In the genomic region with DNA sequence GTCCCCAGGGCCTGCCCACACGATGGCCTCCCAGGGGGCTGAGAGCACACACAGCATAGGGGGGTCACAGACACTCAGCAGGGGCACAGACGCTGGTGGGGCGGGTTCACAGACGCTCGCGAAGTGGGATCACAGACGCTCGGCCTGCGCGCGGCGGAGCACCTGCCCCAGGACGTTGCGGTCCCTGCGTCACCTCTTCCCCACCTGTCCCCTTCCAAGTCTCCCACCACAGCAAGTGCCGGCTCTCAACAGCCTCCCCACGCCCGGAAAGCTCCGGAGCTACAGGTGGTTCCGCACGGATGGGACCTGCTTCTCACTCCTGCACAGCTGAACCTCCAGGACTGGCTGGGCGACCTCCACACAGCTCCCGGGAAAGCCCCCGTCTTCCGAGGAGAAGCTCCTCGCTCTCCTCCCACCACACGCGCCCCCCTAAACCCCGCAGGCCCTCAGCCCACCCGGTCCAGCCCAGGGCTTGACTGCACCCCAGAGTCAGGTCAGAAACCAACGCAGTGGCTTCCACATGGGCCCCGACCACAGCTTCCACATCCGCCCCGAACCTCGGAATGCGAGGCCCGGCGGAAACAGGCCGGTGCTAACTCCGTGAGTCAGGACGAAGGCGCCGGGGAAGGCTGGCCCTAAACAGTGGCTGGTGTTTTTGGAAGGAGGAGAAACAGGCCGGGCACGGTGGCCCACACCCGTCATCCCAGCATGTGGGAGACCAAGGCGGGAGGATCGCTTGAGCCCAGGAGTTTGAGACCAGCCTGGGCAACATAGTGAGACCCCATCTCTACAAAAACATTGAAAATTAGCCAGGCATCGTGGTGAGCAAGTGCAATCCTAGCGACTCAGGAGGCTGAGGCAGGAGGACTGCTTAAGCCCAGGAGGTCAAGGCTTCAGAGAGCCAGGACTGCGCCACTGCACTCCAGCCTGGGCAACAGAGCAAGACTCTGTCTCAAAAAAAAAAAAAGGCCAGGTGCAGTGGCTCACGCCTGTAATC, we compare ENCODE assay signal across 21 cellular contexts.
"Had no signal": no experiment of that assay in that cellular context is flagged by ENCODE, and none has a peak within 500 bp of the region (broad histone marks: within the 10 kb centered on the region; RNA-seq: fewer than 3 reads in every experiment).

No MANE protein-coding gene starts in this region.

- ATAC-seq: activated CD4-positive, CD25-positive, alpha-beta regulatory T cell treated with anti-CD3 and anti-CD28 coated beads, Interleukin-2, amount 50 U/mL, for 24 hours; left lung had no signal

- H3K27me3 ChIP-seq: cardiac muscle cell, left lung had no signal

- H3K27ac ChIP-seq: cardiac muscle cell, left lung, thoracic aorta had no signal

- H3K4me3 ChIP-seq: cardiac muscle cell, left lung, thoracic aorta had no signal

- H3K27ac Mint-ChIP-seq: activated T-helper 1 cell treated with anti-CD3 and anti-CD28 coated beads, Interleukin-12 subunit alpha, Interleukin-12 subunit beta, Interleukin-2, Interleukin-4 antibody, amounts not matched to agents 30 ng/mL and 10 ng/mL and 1 ng/mL, durations not matched to agents 14 hours and 24 hours and 36 hours; nephron had no signal

- H3K36me3 Mint-ChIP-seq: activated naive CD4-positive, alpha-beta T cell treated with anti-CD3 and anti-CD28 coated beads, Interleukin-2, amount 50 U/mL, for 72 hours had no signal

- H3K9me3 Mint-ChIP-seq: activated naive CD4-positive, alpha-beta T cell treated with anti-CD3 and anti-CD28 coated beads, Interleukin-2, amount 50 U/mL, for 72 hours; activated T-helper 1 cell treated with anti-CD3 and anti-CD28 coated beads, Interleukin-12 subunit alpha, Interleukin-12 subunit beta, Interleukin-2, Interleukin-4 antibody, amounts not matched to agents 30 ng/mL and 10 ng/mL and 1 ng/mL, durations not matched to agents 14 hours and 24 hours and 36 hours had no signal

- H3K4me3 Mint-ChIP-seq: activated T-helper 1 cell treated with anti-CD3 and anti-CD28 coated beads, Interleukin-12 subunit alpha, Interleukin-12 subunit beta, Interleukin-2, Interleukin-4 antibody, amounts not matched to agents 30 ng/mL and 10 ng/mL and 1 ng/mL, durations not matched to agents 14 hours and 24 hours and 36 hours; nephron had no signal

- FAIRE-seq: colon, frontal cortex, kidney had no signal

- H3K9me3 ChIP-seq: left lung, thoracic aorta had no signal

- DNase-seq: activated CD4-positive, alpha-beta T cell treated with anti-CD3 and anti-CD28 coated beads, Interleukin-2, amount 50 U/mL, for 1 hour; activated gamma-delta T cell treated with Interleukin-2 at 50 U/mL for 16 hours; activated T-cell treated with anti-CD3 and anti-CD28 coated beads for 4 hours; amniotic stem cell; kidney; left lung; mammary epithelial cell; midbrain; posterior cingulate gyrus; retina; stimulated activated CD4-positive, alpha-beta T cell treated with anti-CD3 and anti-CD28 coated beads, Interleukin-12 subunit alpha, Interleukin-12 subunit beta, amount 100 ng/mL, for 4 hours; stimulated activated CD4-positive, alpha-beta T cell treated with anti-CD3 and anti-CD28 coated beads, Interleukin-1b, Interleukin-23, amount 100 ng/mL, for 48 hours; stimulated activated CD8-positive, alpha-beta memory T cell treated with anti-CD3 and anti-CD28 coated beads, Interleukin-4, amount 100 ng/mL, for 48 hours had no signal

- H3K4me1 ChIP-seq: left lung had no signal

- H3K4me1 Mint-ChIP-seq: nephron had no signal
